1 cellular context compared by ENCODE assay signal in genomic region chr6:43625393-43625992, GRCh38.
TF ChIP-seq lines count a peak whose summit lies in the region.

No MANE protein-coding gene starts in this region.

TF ChIP-seq in K562, 482 proteins besides CTCF, POLR2A, EP300 and RAD21 (continued from another document and continues in another):
- TF ChIP-seq CHD7 (IDR thresholded peaks at IDR 0.05; ENCODE audit: low read depth, low read length) (no peak), IFI16 (CRISPR knock-in tag; IDR thresholded peaks at IDR 0.05) (0 out of 2 replicates have a peak, but pooled peaks have one; percentile 40), POLR2G (IDR thresholded peaks at IDR 0.05; ENCODE audit: low read depth, low read length) (peak; percentile 63), HDAC2 (IDR thresholded peaks at IDR 0.05) (no peak), SRSF7 (optimal IDR thresholded peaks at IDR 0.05; ENCODE audit: low read depth, low read length) (no peak), NR2C1 (IDR thresholded peaks at IDR 0.05) (no peak), NR2C1 (tag; IDR thresholded peaks at IDR 0.05) (no peak), ZBTB1 (CRISPR knock-in tag; IDR thresholded peaks at IDR 0.05; ENCODE audit: borderline replicate concordance, low read depth) (no peak), KDM1A (IDR thresholded peaks at IDR 0.05) (no peak), ZBTB12 (CRISPR knock-in tag; IDR thresholded peaks at IDR 0.05) (peak; percentile 22; the same call in 1 of the 2 replicates), OTX1 (CRISPR knock-in tag; IDR thresholded peaks at IDR 0.05) (peak; percentile 81), HNRNPH1 (optimal IDR thresholded peaks at IDR 0.05; ENCODE audit: low read depth, low read length) (no peak), SLC30A9 (CRISPR knock-in tag; IDR thresholded peaks at IDR 0.05) (no peak), ZNF583 (CRISPR knock-in tag; IDR thresholded peaks at IDR 0.05) (peak; percentile 69; the same call in 1 of the 2 replicates), HMG20A (CRISPR knock-in tag; conservative IDR thresholded peaks at IDR 0.05) (no peak), BCLAF1 (IDR thresholded peaks at IDR 0.05; ENCODE audit: borderline replicate concordance in 1 of 2, control insufficient read depth in 1 of 2, low read depth in 2 of 2, low read length in 1 of 2) (no peak), ELF4 (CRISPR knock-in tag; IDR thresholded peaks at IDR 0.05) (peak; percentile 62; the same call in 1 of the 2 replicates), THRB (CRISPR knock-in tag; conservative IDR thresholded peaks at IDR 0.05) (peak; percentile 96), NCOA6 (IDR thresholded peaks at IDR 0.05) (no peak), TRIM25 (IDR thresholded peaks at IDR 0.05; ENCODE audit: borderline replicate concordance) (no peak), FOXP4 (CRISPR knock-in tag; IDR thresholded peaks at IDR 0.05; ENCODE audit: borderline replicate concordance) (0 out of 2 replicates have a peak, but pooled peaks have one; percentile 19)
